In genomic region chr9:15499108-15499507, GRCh38 we compare ENCODE assay signal across 23 cellular contexts. TPM values are rescaled to one million over a fixed set of nuclear protein-coding genes. Genes with fewer than 3 reads are reported as not detected.
A peak's percentile ranks its signal among the peaks of the same experiment; 100 is the strongest.
DNase-seq lines count a peak whose midpoint lies in the region; ATAC-seq and TF ChIP-seq lines count a peak whose summit lies in the region.
"Had no signal": no experiment of that assay in that cellular context is flagged by ENCODE, and none has a peak within 500 bp of the region (broad histone marks: within the 10 kb centered on the region; RNA-seq: fewer than 3 reads in every experiment).

No MANE protein-coding gene starts in this region.

- no peaks in the 10 kb centered on the region for H3K9me3 Mint-ChIP-seq in activated naive CD4-positive, alpha-beta T cell treated with anti-CD3 and anti-CD28 coated beads, Interleukin-2, amount 50 U/mL, for 24 hours
- H3K9me3 Mint-ChIP-seq in activated naive CD4-positive, alpha-beta T cell treated with anti-CD3 and anti-CD28 coated beads for 36 hours: no peaks in the 10 kb centered on the region
- no peaks in the 10 kb centered on the region for H3K9me3 Mint-ChIP-seq in activated CD4-positive, alpha-beta memory T cell treated with anti-CD3 and anti-CD28 coated beads for 36 hours
- H3K9me3 Mint-ChIP-seq in endothelial cell (ENCODE audit: unreplicated experiment): no peaks in the 10 kb centered on the region
- H3K9me3 Mint-ChIP-seq: activated B cell treated with CpG ODN at 0.5 μM for 24 hours, CD14-positive monocyte had no signal

- no peaks in the 10 kb centered on the region for H3K27me3 Mint-ChIP-seq in activated naive CD4-positive, alpha-beta T cell treated with anti-CD3 and anti-CD28 coated beads, Interleukin-2, amount 50 U/mL, for 24 hours
- no peaks in the 10 kb centered on the region for H3K27me3 Mint-ChIP-seq in activated naive CD4-positive, alpha-beta T cell treated with anti-CD3 and anti-CD28 coated beads for 36 hours (ENCODE audit: low read depth)
- H3K27me3 Mint-ChIP-seq in activated CD4-positive, alpha-beta memory T cell treated with anti-CD3 and anti-CD28 coated beads for 36 hours: no peaks in the 10 kb centered on the region
- H3K27me3 Mint-ChIP-seq in endothelial cell (ENCODE audit: unreplicated experiment): no peaks in the 10 kb centered on the region
- H3K27me3 Mint-ChIP-seq: activated B cell treated with CpG ODN at 0.5 μM for 24 hours, brain had no signal

- DNase-seq in activated naive CD4-positive, alpha-beta T cell treated with anti-CD3 and anti-CD28 coated beads for 36 hours: no peak
- no peak for DNase-seq in activated CD4-positive, alpha-beta memory T cell treated with anti-CD3 and anti-CD28 coated beads for 36 hours
- DNase-seq in endothelial cell (ENCODE audit: low spot score) (no peak), NCI-H774 (lab: John Stamatoyannopoulos, UW) (no peak), T-helper 1 cell (no peak), NCI-H82 (lab: John Stamatoyannopoulos, UW) (no peak)
- DNase-seq: activated B cell treated with CpG ODN at 0.5 μM for 24 hours; activated CD8-positive, alpha-beta memory T cell treated with anti-CD3 and anti-CD28 coated beads, Interleukin-2, amount 50 U/mL, for 48 hours; activated naive CD4-positive, alpha-beta T cell treated with Interleukin-2 at 50 U/mL for 16 hours; colonic mucosa; DMS53; heart left ventricle; left lung; NCI-H187; NCI-H748 treated with DMSO at 0.1 percent for 48 hours; SHP77; small intestine; stimulated activated naive CD4-positive, alpha-beta T cell treated with Interleukin-2 at 50 U/mL for 16 hours; thyroid gland had no signal

- intact Hi-C loops in activated naive CD4-positive, alpha-beta T cell treated with anti-CD3 and anti-CD28 coated beads for 36 hours (cut with micrococcal nuclease): no loop called here
- intact Hi-C loops in activated CD4-positive, alpha-beta memory T cell treated with anti-CD3 and anti-CD28 coated beads for 36 hours (cut with micrococcal nuclease): no loop called here

- CTCF ChIA-PET in activated naive CD4-positive, alpha-beta T cell treated with anti-CD3 and anti-CD28 coated beads for 36 hours (lab: Charles Lee): interaction anchor here (1.9 kb wide), 1 partner anchor 34 kb away, joined by 4 read pairs; no protein-coding TSS in a partner anchor
- CTCF ChIA-PET in activated CD4-positive, alpha-beta memory T cell treated with anti-CD3 and anti-CD28 coated beads for 36 hours (lab: Charles Lee): interaction anchor here (0.7 kb wide), 1 partner anchor 131 kb away, joined by 3 read pairs; no protein-coding TSS in a partner anchor

- peaks cover 80% of the 10 kb centered on the region for H3K4me1 Mint-ChIP-seq in activated naive CD4-positive, alpha-beta T cell treated with anti-CD3 and anti-CD28 coated beads, Interleukin-2, amount 50 U/mL, for 24 hours
- H3K4me1 Mint-ChIP-seq in activated naive CD4-positive, alpha-beta T cell treated with anti-CD3 and anti-CD28 coated beads for 36 hours (ENCODE audit: low read depth): peaks cover 66% of the 10 kb centered on the region
- H3K4me1 Mint-ChIP-seq in activated CD4-positive, alpha-beta memory T cell treated with anti-CD3 and anti-CD28 coated beads for 36 hours (ENCODE audit: low read depth): peaks cover 58% of the 10 kb centered on the region
- no peaks in the 10 kb centered on the region for H3K4me1 Mint-ChIP-seq in endothelial cell (ENCODE audit: unreplicated experiment)
- H3K4me1 Mint-ChIP-seq: CD14-positive monocyte had no signal

- H3K27ac Mint-ChIP-seq in activated naive CD4-positive, alpha-beta T cell treated with anti-CD3 and anti-CD28 coated beads, Interleukin-2, amount 50 U/mL, for 24 hours: peak overlapping the region; percentile 57
- H3K27ac Mint-ChIP-seq in activated naive CD4-positive, alpha-beta T cell treated with anti-CD3 and anti-CD28 coated beads for 36 hours: no peak overlapping the region
- peak overlapping the region; percentile 3 for H3K27ac Mint-ChIP-seq in activated CD4-positive, alpha-beta memory T cell treated with anti-CD3 and anti-CD28 coated beads for 36 hours
- peak overlapping the region; percentile 36 for H3K27ac Mint-ChIP-seq in endothelial cell (ENCODE audit: unreplicated experiment)
- H3K27ac Mint-ChIP-seq: activated B cell treated with CpG ODN at 0.5 μM for 24 hours had no signal

- peaks cover 12% of the 10 kb centered on the region for H3K36me3 Mint-ChIP-seq in activated naive CD4-positive, alpha-beta T cell treated with anti-CD3 and anti-CD28 coated beads, Interleukin-2, amount 50 U/mL, for 24 hours
- H3K36me3 Mint-ChIP-seq in activated naive CD4-positive, alpha-beta T cell treated with anti-CD3 and anti-CD28 coated beads for 36 hours (ENCODE audit: low read depth): peaks cover 37% of the 10 kb centered on the region
- H3K36me3 Mint-ChIP-seq in activated CD4-positive, alpha-beta memory T cell treated with anti-CD3 and anti-CD28 coated beads for 36 hours: peaks cover 26% of the 10 kb centered on the region
- peaks cover 9% of the 10 kb centered on the region for H3K36me3 Mint-ChIP-seq in endothelial cell (ENCODE audit: low read depth, unreplicated experiment)

- ATAC-seq in HG03432 (IDR thresholded peaks at IDR 0.05; ENCODE audit: unreplicated experiment): no peak
- ATAC-seq: heart left ventricle, left lung had no signal

- no peak for TF ChIP-seq CTCF in endothelial cell (IDR thresholded peaks at IDR 0.05; ENCODE audit: unreplicated experiment)

- POLR2A ChIA-PET in activated CD4-positive, alpha-beta memory T cell treated with anti-CD3 and anti-CD28 coated beads for 36 hours (lab: Charles Lee): no interaction called here

- H3K4me3 Mint-ChIP-seq in activated naive CD4-positive, alpha-beta T cell treated with anti-CD3 and anti-CD28 coated beads, Interleukin-2, amount 50 U/mL, for 24 hours: no peak overlapping the region
- H3K4me3 Mint-ChIP-seq in activated naive CD4-positive, alpha-beta T cell treated with anti-CD3 and anti-CD28 coated beads for 36 hours: no peak overlapping the region
- no peak overlapping the region for H3K4me3 Mint-ChIP-seq in activated CD4-positive, alpha-beta memory T cell treated with anti-CD3 and anti-CD28 coated beads for 36 hours
- no peak overlapping the region for H3K4me3 Mint-ChIP-seq in endothelial cell (ENCODE audit: unreplicated experiment)
- H3K4me3 Mint-ChIP-seq: activated B cell treated with CpG ODN at 0.5 μM for 24 hours, brain, CD14-positive monocyte had no signal

RNA-seq across cellular contexts. Expression of gene PSIP1, which starts 11.7 kb away (rescaled TPM):
- total RNA-seq in activated naive CD4-positive, alpha-beta T cell treated with anti-CD3 and anti-CD28 coated beads for 36 hours: 100 to 1,000 TPM; 161 to 164 TPM
- total RNA-seq in activated CD4-positive, alpha-beta memory T cell treated with anti-CD3 and anti-CD28 coated beads for 36 hours: 100 to 1,000 TPM; 132 to 134 TPM
- total RNA-seq in endothelial cell (ENCODE audit: unreplicated experiment): 128 TPM

RNA-seq across cellular contexts. Expression of gene CCDC171, which starts 53.7 kb away (rescaled TPM):
- total RNA-seq in activated naive CD4-positive, alpha-beta T cell treated with anti-CD3 and anti-CD28 coated beads for 36 hours: 1 to 10 TPM; 2.0 to 2.7 TPM
- total RNA-seq in activated CD4-positive, alpha-beta memory T cell treated with anti-CD3 and anti-CD28 coated beads for 36 hours: 1 to 10 TPM; 2.5 to 2.7 TPM
- total RNA-seq in endothelial cell (ENCODE audit: unreplicated experiment): 6.5 TPM
